In the genomic region with DNA sequence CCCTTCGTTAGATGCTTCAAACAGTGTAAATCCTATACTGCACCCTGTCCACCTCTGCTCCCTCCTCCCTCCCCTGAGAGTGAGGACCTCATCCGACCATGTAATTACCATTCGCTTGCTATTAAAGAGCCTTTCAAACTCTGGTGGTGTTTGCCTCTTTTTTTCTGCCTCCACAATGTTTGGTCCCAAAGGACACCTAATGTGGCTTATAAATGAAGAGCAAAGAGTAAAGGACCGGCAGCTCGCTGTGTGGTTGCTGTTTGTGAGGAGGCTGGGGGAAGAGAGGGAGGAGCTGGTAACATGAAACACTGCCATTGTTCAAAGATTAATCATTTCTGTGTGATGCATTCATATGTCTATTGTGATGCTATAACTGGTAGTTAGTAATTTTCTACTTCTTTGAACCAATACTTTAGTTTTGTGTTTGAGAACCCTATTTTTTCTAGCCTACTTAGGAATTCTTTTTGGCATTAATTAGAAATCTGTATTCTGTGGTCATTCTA, we compare ENCODE assay signal across 8 cellular contexts. TPM values are rescaled to one million over a fixed set of nuclear protein-coding genes. Genes with fewer than 3 reads are reported as not detected.
DNase-seq lines count a peak whose midpoint lies in the region; ATAC-seq and TF ChIP-seq lines count a peak whose summit lies in the region.

No MANE protein-coding gene starts in this region.

- no peaks in the 10 kb centered on the region for H3K27me3 ChIP-seq in MM.1S (replicated peaks; ENCODE audit: insufficient read depth, low read length)

- H3K9me3 Mint-ChIP-seq in activated CD4-positive, alpha-beta T cell treated with anti-CD3 and anti-CD28 coated beads, Interleukin-2, amount 10 ng/mL, durations not matched to agents 7 days and 5 days, result no peaks in the 10 kb centered on the region
- H3K9me3 Mint-ChIP-seq in activated T-cell treated with anti-CD3 and anti-CD28 coated beads, Interleukin-2, amount 50 U/mL, for 72 hours, result no peaks in the 10 kb centered on the region

- peaks cover 28% of the 10 kb centered on the region for H3K4me1 ChIP-seq in MM.1S (ENCODE audit: low read length)

- H3K9me2 ChIP-seq in MM.1S (replicated peaks; ENCODE audit: insufficient read depth, low read length), result no peaks in the 10 kb centered on the region

- no peaks in the 10 kb centered on the region; the same call in 1 of the 2 replicates for H3F3A ChIP-seq in MM.1S (ENCODE audit: insufficient read depth, low read length)

- peak overlapping the region; percentile 44 for H3K4me3 Mint-ChIP-seq in activated CD4-positive, alpha-beta T cell treated with anti-CD3 and anti-CD28 coated beads, Interleukin-2, amount 10 ng/mL, durations not matched to agents 7 days and 5 days
- peak overlapping the region; percentile 80 for H3K4me3 Mint-ChIP-seq in activated T-cell treated with anti-CD3 and anti-CD28 coated beads, Interleukin-2, amount 50 U/mL, for 72 hours

- peak overlapping the region; percentile 40; the same call in 1 of the 2 replicates for H3K4me2 ChIP-seq in MM.1S (ENCODE audit: low read depth, low read length)

- no peak overlapping the region for H2AFZ ChIP-seq in MM.1S (ENCODE audit: low read length)

- CTCF ChIA-PET in activated CD4-positive, alpha-beta T cell treated with anti-CD3 and anti-CD28 coated beads, Interleukin-2, amount 10 ng/mL, durations not matched to agents 7 days and 5 days (lab: Charles Lee), result interaction anchor here (0.7 to 2.0 kb wide), 4 partner anchors 10 to 160 kb away, joined by 3 to 5 read pairs (median 4); no protein-coding TSS in a partner anchor

- peak overlapping the region; percentile 18; the same call in 1 of the 2 replicates for H3K27ac ChIP-seq in MM.1S (ENCODE audit: low read length)

- H3K36me3 Mint-ChIP-seq in activated CD4-positive, alpha-beta T cell treated with anti-CD3 and anti-CD28 coated beads, Interleukin-2, amount 10 ng/mL, durations not matched to agents 7 days and 5 days (ENCODE audit: low read depth), result no peaks in the 10 kb centered on the region
- H3K36me3 Mint-ChIP-seq in activated T-cell treated with anti-CD3 and anti-CD28 coated beads, Interleukin-2, amount 50 U/mL, for 72 hours (ENCODE audit: insufficient read depth in 2 of 2), result no peaks in the 10 kb centered on the region

- H3K27ac Mint-ChIP-seq in activated CD4-positive, alpha-beta T cell treated with anti-CD3 and anti-CD28 coated beads, Interleukin-2, amount 10 ng/mL, durations not matched to agents 7 days and 5 days, result peak overlapping the region; percentile 88
- peak overlapping the region; percentile 83 for H3K27ac Mint-ChIP-seq in activated T-cell treated with anti-CD3 and anti-CD28 coated beads, Interleukin-2, amount 50 U/mL, for 72 hours

- H3K4me1 Mint-ChIP-seq in activated CD4-positive, alpha-beta T cell treated with anti-CD3 and anti-CD28 coated beads, Interleukin-2, amount 10 ng/mL, durations not matched to agents 7 days and 5 days, result peaks cover 64% of the 10 kb centered on the region
- peaks cover 55% of the 10 kb centered on the region for H3K4me1 Mint-ChIP-seq in activated T-cell treated with anti-CD3 and anti-CD28 coated beads, Interleukin-2, amount 50 U/mL, for 72 hours (ENCODE audit: low read depth)

- no peak for TF ChIP-seq CTCF in MM.1S (IDR thresholded peaks at IDR 0.05; ENCODE audit: low read length)

- H3K79me2 ChIP-seq in MM.1S (ENCODE audit: low read length), result no peaks in the 10 kb centered on the region

- peak; percentile 77 to 79 for ATAC-seq in activated T-cell treated with anti-CD3 and anti-CD28 coated beads, Interleukin-2, amount 50 U/mL, for 72 hours (replicated peaks in 1 of 2)
- no peak for ATAC-seq in GM19324 (IDR thresholded peaks at IDR 0.05; ENCODE audit: low FRiP score, unreplicated experiment)

- no peaks in the 10 kb centered on the region for H3K9me3 ChIP-seq in MM.1S (replicated peaks; ENCODE audit: insufficient read depth, low read length)

- no peaks in the 10 kb centered on the region for H3K27me3 Mint-ChIP-seq in activated CD4-positive, alpha-beta T cell treated with anti-CD3 and anti-CD28 coated beads, Interleukin-2, amount 10 ng/mL, durations not matched to agents 7 days and 5 days
- H3K27me3 Mint-ChIP-seq in activated T-cell treated with anti-CD3 and anti-CD28 coated beads, Interleukin-2, amount 50 U/mL, for 72 hours (ENCODE audit: low read depth), result no peaks in the 10 kb centered on the region

- peak; percentile 23 for DNase-seq in activated CD4-positive, alpha-beta T cell treated with anti-CD3 and anti-CD28 coated beads, Interleukin-2, amount 10 ng/mL, durations not matched to agents 7 days and 5 days
- DNase-seq in activated CD4-positive, alpha-beta T cell treated with anti-CD3 and anti-CD28 coated beads for 1 hour, result no peak
- DNase-seq in MM.1S (no peak), kidney glomerular epithelial cell (lab: John Stamatoyannopoulos, UW) (peak; percentile 55), NOMO-1 treated with DMSO at 0.1 percent for 48 hours (lab: John Stamatoyannopoulos, UW; ENCODE audit: unreplicated experiment) (no peak), ecto neural progenitor cell (ENCODE audit: low spot score) (no peak)
- DNase-seq in activated T-cell treated with anti-CD3 and anti-CD28 coated beads, Interleukin-2, amount 50 U/mL, for 72 hours, result peak; percentile 20 to 44

- H3K36me3 ChIP-seq in MM.1S (replicated peaks; ENCODE audit: insufficient read depth, low read length), result no peaks in the 10 kb centered on the region

- no peak overlapping the region for H3K9ac ChIP-seq in MM.1S (ENCODE audit: low read length)

- H3K4me3 ChIP-seq in MM.1S (ENCODE audit: low read length), result no peak overlapping the region

- POLR2A ChIA-PET in activated CD4-positive, alpha-beta T cell treated with anti-CD3 and anti-CD28 coated beads, Interleukin-2, amount 10 ng/mL, durations not matched to agents 7 days and 5 days (lab: Charles Lee), result no interaction called here

- no peaks in the 10 kb centered on the region for H4K20me1 ChIP-seq in MM.1S (ENCODE audit: insufficient read depth, low read length)

RNA-seq across cellular contexts. Expression of a gene that starts 27.9 kb away (rescaled TPM):
- total RNA-seq in activated CD4-positive, alpha-beta T cell treated with anti-CD3 and anti-CD28 coated beads, Interleukin-2, amount 10 ng/mL, durations not matched to agents 7 days and 5 days, result 1 to 10 TPM; 3.7 to 4.1 TPM
- total RNA-seq in activated T-cell treated with anti-CD3 and anti-CD28 coated beads, Interleukin-2, amount 50 U/mL, for 72 hours, result 1 to 10 TPM; 5.3 to 5.4 TPM

Comparison
In these comparisons a context has a peak if more than half of its experiments do, and no peak if none do; other contexts are left out.
1. DNase-seq: peak in activated CD4-positive, alpha-beta T cell treated with anti-CD3 and anti-CD28 coated beads, Interleukin-2, amount 10 ng/mL, durations not matched to agents 7 days and 5 days (single experiment), activated T-cell treated with anti-CD3 and anti-CD28 coated beads, Interleukin-2, amount 50 U/mL, for 72 hours (2 of 2) and kidney glomerular epithelial cell (single experiment); none in activated CD4-positive, alpha-beta T cell treated with anti-CD3 and anti-CD28 coated beads for 1 hour (single experiment), MM.1S (single experiment), NOMO-1 treated with DMSO at 0.1 percent for 48 hours (single experiment) and ecto neural progenitor cell (single experiment).